9 cellular contexts compared by ENCODE assay signal in genomic region chr7:101108330-101108857, GRCh38. TPM values are rescaled to one million over a fixed set of nuclear protein-coding genes. Genes with fewer than 3 reads are reported as not detected.
DNase-seq lines count a peak whose midpoint lies in the region; FAIRE-seq and TF ChIP-seq lines count a peak whose summit lies in the region.
"Had no signal": no experiment of that assay in that cellular context is flagged by ENCODE, and none has a peak within 500 bp of the region (broad histone marks: within the 10 kb centered on the region; RNA-seq: fewer than 3 reads in every experiment).

No MANE protein-coding gene starts in this region.

- no peak overlapping the region for H3K56ac ChIP-seq in mesendoderm (ENCODE audit: low read length)

- H3K4me3 ChIP-seq in GM12864 (ENCODE audit: low read depth, low read length), result no peak overlapping the region
- no peak overlapping the region for H3K4me3 ChIP-seq in fibroblast of mammary gland (ENCODE audit: control insufficient read depth, low read depth, low read length)
- H3K4me3 ChIP-seq in ovary, result no peak overlapping the region
- H3K4me3 ChIP-seq in mesendoderm (ENCODE audit: low read length), result no peak overlapping the region

- H3K36me3 ChIP-seq in ovary, result no peaks in the 10 kb centered on the region
- no peaks in the 10 kb centered on the region for H3K36me3 ChIP-seq in mesendoderm (ENCODE audit: control insufficient read depth, insufficient read depth, low read length)

- no peak overlapping the region for H3K9ac ChIP-seq in mesendoderm (ENCODE audit: low read length)

- no peak overlapping the region for H3K4ac ChIP-seq in mesendoderm (ENCODE audit: low read depth, low read length)

- H4K5ac ChIP-seq in mesendoderm (ENCODE audit: low read length), result no peak overlapping the region

- H3K36me3 Mint-ChIP-seq in activated naive CD4-positive, alpha-beta T cell treated with anti-CD3 and anti-CD28 coated beads, Interleukin-2, amount 10 ng/mL, durations not matched to agents 7 days and 5 days, result no peaks in the 10 kb centered on the region

- CTCF ChIA-PET in activated naive CD4-positive, alpha-beta T cell treated with anti-CD3 and anti-CD28 coated beads, Interleukin-2, amount 10 ng/mL, durations not matched to agents 7 days and 5 days (lab: Charles Lee), result interaction anchor here (0.6 to 2.0 kb wide), 2 partner anchors 35 to 752 kb away, joined by 3 to 8 read pairs; no protein-coding TSS in a partner anchor

- no peaks in the 10 kb centered on the region for H3K9me3 ChIP-seq in ovary

- H2BK5ac ChIP-seq in mesendoderm (ENCODE audit: low read length), result no peak overlapping the region

- no peak overlapping the region for H3K18ac ChIP-seq in mesendoderm (ENCODE audit: low read length)

- no peak overlapping the region for H3K27ac ChIP-seq in ovary
- no peak overlapping the region for H3K27ac ChIP-seq in mesendoderm (ENCODE audit: low read depth, low read length)

- H3K4me2 ChIP-seq in mesendoderm (ENCODE audit: low read length), result no peak overlapping the region

- intact Hi-C loops in ovary (cut with DNase I), result no loop called here

- 34 to 42% (median 42%) methylated on average over 16 of the region's 16 CpGs for WGBS in ovary, 3 donors
- no CpG with 5 or more reads among the region's 16 CpGs for WGBS in mesendoderm (ENCODE audit: extremely low coverage, insufficient coverage, low lambda C conversion rate)

- no peaks in the 10 kb centered on the region for H3K79me1 ChIP-seq in mesendoderm (ENCODE audit: low read length)

- no peaks in the 10 kb centered on the region for H3K9me3 Mint-ChIP-seq in activated naive CD4-positive, alpha-beta T cell treated with anti-CD3 and anti-CD28 coated beads, Interleukin-2, amount 10 ng/mL, durations not matched to agents 7 days and 5 days
- H3K9me3 Mint-ChIP-seq: T-helper 1 cell treated with Interleukin-12 subunit alpha and Interleukin-12 subunit beta and Interleukin-4 antibody, amounts not matched to agents 30 μg/mL and 1 μg/mL, for 36 hours had no signal

- TF ChIP-seq POLR2A in ovary (IDR thresholded peaks at IDR 0.05) (no peak), erythroblast (IDR thresholded peaks at IDR 0.05; ENCODE audit: low read length) (no peak)

- H2BK120ac ChIP-seq in mesendoderm (ENCODE audit: low read depth, low read length), result no peak overlapping the region

- no peak overlapping the region for H2BK15ac ChIP-seq in mesendoderm (replicated peaks; ENCODE audit: low read depth)

- FAIRE-seq in RCC 7860 (lab: Jason Lieb, UNC), result peak; percentile 81

- peaks cover 71% of the 10 kb centered on the region for H3K27me3 Mint-ChIP-seq in activated naive CD4-positive, alpha-beta T cell treated with anti-CD3 and anti-CD28 coated beads, Interleukin-2, amount 10 ng/mL, durations not matched to agents 7 days and 5 days

- H3K4me3 Mint-ChIP-seq in activated naive CD4-positive, alpha-beta T cell treated with anti-CD3 and anti-CD28 coated beads, Interleukin-2, amount 10 ng/mL, durations not matched to agents 7 days and 5 days, result no peak overlapping the region
- H3K4me3 Mint-ChIP-seq: T-helper 1 cell treated with Interleukin-12 subunit alpha and Interleukin-12 subunit beta and Interleukin-4 antibody, amounts not matched to agents 30 μg/mL and 1 μg/mL, for 36 hours had no signal

- H3K4me1 ChIP-seq in ovary (ENCODE audit: insufficient read depth) (peaks cover 8% of the 10 kb centered on the region), mesendoderm (ENCODE audit: control insufficient read depth, low read depth, low read length) (no peaks in the 10 kb centered on the region)

- no peak overlapping the region for H3K27ac Mint-ChIP-seq in activated naive CD4-positive, alpha-beta T cell treated with anti-CD3 and anti-CD28 coated beads, Interleukin-2, amount 10 ng/mL, durations not matched to agents 7 days and 5 days
- H3K27ac Mint-ChIP-seq: T-helper 1 cell treated with Interleukin-12 subunit alpha and Interleukin-12 subunit beta and Interleukin-4 antibody, amounts not matched to agents 30 μg/mL and 1 μg/mL, for 36 hours had no signal

- H3K23ac ChIP-seq in mesendoderm (ENCODE audit: low read length), result no peak overlapping the region

- H2AK5ac ChIP-seq in mesendoderm (ENCODE audit: low read length), result no peak overlapping the region

- H4K8ac ChIP-seq in mesendoderm (ENCODE audit: low read depth, low read length), result no peak overlapping the region

- peak; percentile 47 for DNase-seq in GM12864 (ENCODE audit: low read depth)
- DNase-seq in RCC 7860 (ENCODE audit: low spot score), result peak; percentile 95
- DNase-seq in fibroblast of mammary gland (ENCODE audit: low read depth), result peak; percentile 64
- DNase-seq in ovary, result peak in 3 of 5 donors; percentile 70 to 81 (median 71)
- no peak for DNase-seq in mesendoderm
- DNase-seq in NCI-H1436 (lab: John Stamatoyannopoulos, UW), result no peak
- DNase-seq in activated naive CD4-positive, alpha-beta T cell treated with anti-CD3 and anti-CD28 coated beads, Interleukin-2, amount 10 ng/mL, durations not matched to agents 7 days and 5 days, result no peak
- no peak for DNase-seq in erythroblast (lab: John Stamatoyannopoulos, UW)

- no peaks in the 10 kb centered on the region for H3K27me3 ChIP-seq in ovary
- no peaks in the 10 kb centered on the region for H3K27me3 ChIP-seq in mesendoderm (ENCODE audit: insufficient read depth, low read length, poor library complexity)

- no peaks in the 10 kb centered on the region for H3K79me2 ChIP-seq in mesendoderm (ENCODE audit: control insufficient read depth, insufficient read depth, low read length)

- TF ChIP-seq CTCF in GM12864 (IDR thresholded peaks at IDR 0.05; ENCODE audit: low read depth, low read length, missing control alignments) (no peak), fibroblast of mammary gland (conservative IDR thresholded peaks at IDR 0.05; ENCODE audit: control insufficient read depth, insufficient read depth, low read depth, low read length) (no peak), ovary (IDR thresholded peaks at IDR 0.05) (no peak)

- H3K4me1 Mint-ChIP-seq in activated naive CD4-positive, alpha-beta T cell treated with anti-CD3 and anti-CD28 coated beads, Interleukin-2, amount 10 ng/mL, durations not matched to agents 7 days and 5 days, result no peaks in the 10 kb centered on the region

- TF ChIP-seq EP300 in ovary (IDR thresholded peaks at IDR 0.05), result no peak

RNA-seq across cellular contexts. Expression of gene SERPINE1, which starts 18.5 kb away (rescaled TPM):
- 10 to 100 TPM in 6 of 7 donors, 1 to 10 TPM in 1; 4.0 to 81.6 (median 20.9) TPM for total RNA-seq in ovary
- 10 to 100 TPM; 13.1 to 19.9 TPM for polyA plus RNA-seq in ovary
- polyA plus RNA-seq in mesendoderm (2013, experiment 1 of 2), result 55.1 TPM
- 62.9 TPM for polyA plus RNA-seq in mesendoderm (2013, experiment 2 of 2)

RNA-seq across cellular contexts. Expression of gene TRIM56, which starts 23.1 kb away (rescaled TPM):
- total RNA-seq in ovary, result 10 to 100 TPM; 18.2 to 77.4 (median 48.5) TPM
- 10 to 100 TPM; 19.4 to 27.5 TPM for polyA plus RNA-seq in ovary
- polyA plus RNA-seq in mesendoderm (2013, experiment 1 of 2), result 7.8 TPM
- 5.7 TPM for polyA plus RNA-seq in mesendoderm (2013, experiment 2 of 2)

RNA-seq across cellular contexts. Expression of gene AP1S1, which starts 45.9 kb away (rescaled TPM):
- total RNA-seq in ovary, result 10 to 100 TPM; 17.4 to 32.0 (median 25.5) TPM
- 10 to 100 TPM; 35.2 to 54.9 TPM for polyA plus RNA-seq in ovary
- 14.7 TPM for polyA plus RNA-seq in mesendoderm (2013, experiment 1 of 2)
- 15.1 TPM for polyA plus RNA-seq in mesendoderm (2013, experiment 2 of 2)

RNA-seq across cellular contexts. Expression of gene VGF, which starts 57.0 kb away (rescaled TPM):
- under 1 TPM in 1 of 7 donors, not detected in 6; 0.20 TPM for total RNA-seq in ovary
- polyA plus RNA-seq in ovary, result under 1 TPM in 1 of 2 donors, not detected in 1; 0.04 TPM
- 1.6 TPM for polyA plus RNA-seq in mesendoderm (2013, experiment 1 of 2)
- 1.9 TPM for polyA plus RNA-seq in mesendoderm (2013, experiment 2 of 2)

Comparison
In these comparisons a context has a peak if more than half of its experiments do, and no peak if none do; other contexts are left out.
1. DNase-seq: peak in GM12864 (single experiment), RCC 7860 (single experiment), fibroblast of mammary gland (single experiment) and ovary (3 of 5); none in mesendoderm (single experiment), NCI-H1436 (single experiment), activated naive CD4-positive, alpha-beta T cell treated with anti-CD3 and anti-CD28 coated beads, Interleukin-2, amount 10 ng/mL, durations not matched to agents 7 days and 5 days (single experiment) and erythroblast (0 of 2).